28 cellular contexts compared by ENCODE assay signal in genomic region chrX:14997271-14997670, GRCh38.
"Had no signal": no experiment of that assay in that cellular context is flagged by ENCODE, and none has a peak within 500 bp of the region (broad histone marks: within the 10 kb centered on the region; RNA-seq: fewer than 3 reads in every experiment).

No MANE protein-coding gene starts in this region.

- H3K27ac Mint-ChIP-seq: activated CD8-positive, alpha-beta memory T cell treated with anti-CD3 and anti-CD28 coated beads, Interleukin-2, amount 10 ng/mL, durations not matched to agents 7 days and 5 days; activated naive CD4-positive, alpha-beta T cell treated with anti-CD3 and anti-CD28 coated beads, Interleukin-2, amount 50 U/mL, for 72 hours; activated naive CD8-positive, alpha-beta T cell treated with anti-CD3 and anti-CD28 coated beads, Interleukin-2, amount 50 U/mL, for 24 hours; activated T-cell treated with anti-CD3 and anti-CD28 coated beads, Interleukin-2, amount 50 U/mL, for 24 hours; T-helper 17 cell; WTC11 had no signal

- DNase-seq: activated CD4-positive, alpha-beta T cell treated with anti-CD3 and anti-CD28 coated beads for 48 hours; activated CD4-positive, alpha-beta T cell treated with anti-CD3 and anti-CD28 coated beads, Interleukin-2, amount 50 U/mL, for 48 hours; activated CD4-positive, CD25-positive, alpha-beta regulatory T cell treated with anti-CD3 and anti-CD28 coated beads, Interleukin-2, amount 50 U/mL, for 72 hours; activated CD8-positive, alpha-beta memory T cell treated with anti-CD3 and anti-CD28 coated beads, Interleukin-2, amount 10 ng/mL, durations not matched to agents 7 days and 5 days; activated effector memory CD4-positive, alpha-beta T cell treated with anti-CD3 and anti-CD28 coated beads, Interleukin-2, amount 50 U/mL, for 16 hours; activated naive CD4-positive, alpha-beta T cell treated with Interleukin-2 at 50 U/mL for 16 hours; activated naive CD8-positive, alpha-beta T cell treated with anti-CD3 and anti-CD28 coated beads, Interleukin-2, amount 50 U/mL, for 24 hours; activated T-cell treated with anti-CD3 and anti-CD28 coated beads, Interleukin-2, amount 50 U/mL, for 24 hours; amniotic stem cell; body of pancreas; central memory CD4-positive, alpha-beta T cell; MV-4-11; NCI-H1092 treated with DMSO at 0.1 percent for 48 hours; NCI-H1417 treated with DMSO at 0.1 percent for 48 hours; NCI-H1694; NCI-H2029; NCI-H2107; NCI-H2171 treated with DMSO at 0.1 percent for 48 hours; NCI-H226; NCI-H510A; NCI-H526 treated with DMSO at 0.1 percent for 48 hours; Peyer's patch; SHP77; T-helper 17 cell; T-helper 9 cell had no signal

- H3K36me3 Mint-ChIP-seq: activated CD8-positive, alpha-beta memory T cell treated with anti-CD3 and anti-CD28 coated beads, Interleukin-2, amount 10 ng/mL, durations not matched to agents 7 days and 5 days; activated naive CD4-positive, alpha-beta T cell treated with anti-CD3 and anti-CD28 coated beads, Interleukin-2, amount 50 U/mL, for 72 hours; WTC11 had no signal

- H3K4me1 Mint-ChIP-seq: activated CD8-positive, alpha-beta memory T cell treated with anti-CD3 and anti-CD28 coated beads, Interleukin-2, amount 10 ng/mL, durations not matched to agents 7 days and 5 days; activated naive CD8-positive, alpha-beta T cell treated with anti-CD3 and anti-CD28 coated beads, Interleukin-2, amount 50 U/mL, for 24 hours; T-helper 17 cell; WTC11 had no signal

- FAIRE-seq: bronchial epithelial cell had no signal

- H3K4me3 Mint-ChIP-seq: activated CD8-positive, alpha-beta memory T cell treated with anti-CD3 and anti-CD28 coated beads, Interleukin-2, amount 10 ng/mL, durations not matched to agents 7 days and 5 days; activated naive CD8-positive, alpha-beta T cell treated with anti-CD3 and anti-CD28 coated beads, Interleukin-2, amount 50 U/mL, for 24 hours; activated T-cell treated with anti-CD3 and anti-CD28 coated beads, Interleukin-2, amount 50 U/mL, for 24 hours; T-helper 17 cell; WTC11 had no signal

- H3K9me3 Mint-ChIP-seq: activated naive CD4-positive, alpha-beta T cell treated with anti-CD3 and anti-CD28 coated beads, Interleukin-2, amount 50 U/mL, for 72 hours; activated naive CD8-positive, alpha-beta T cell treated with anti-CD3 and anti-CD28 coated beads, Interleukin-2, amount 50 U/mL, for 24 hours had no signal

- ATAC-seq: activated CD8-positive, alpha-beta memory T cell treated with anti-CD3 and anti-CD28 coated beads, Interleukin-2, amount 10 ng/mL, durations not matched to agents 7 days and 5 days; activated naive CD4-positive, alpha-beta T cell treated with anti-CD3 and anti-CD28 coated beads, Interleukin-2, amount 50 U/mL, for 72 hours; activated naive CD8-positive, alpha-beta T cell treated with anti-CD3 and anti-CD28 coated beads, Interleukin-2, amount 50 U/mL, for 24 hours; body of pancreas; T-helper 17 cell; WTC11 had no signal

- H3K27me3 Mint-ChIP-seq: activated CD8-positive, alpha-beta memory T cell treated with anti-CD3 and anti-CD28 coated beads, Interleukin-2, amount 10 ng/mL, durations not matched to agents 7 days and 5 days; T-helper 17 cell had no signal
